30 cellular contexts compared by ENCODE assay signal in the genomic region with DNA sequence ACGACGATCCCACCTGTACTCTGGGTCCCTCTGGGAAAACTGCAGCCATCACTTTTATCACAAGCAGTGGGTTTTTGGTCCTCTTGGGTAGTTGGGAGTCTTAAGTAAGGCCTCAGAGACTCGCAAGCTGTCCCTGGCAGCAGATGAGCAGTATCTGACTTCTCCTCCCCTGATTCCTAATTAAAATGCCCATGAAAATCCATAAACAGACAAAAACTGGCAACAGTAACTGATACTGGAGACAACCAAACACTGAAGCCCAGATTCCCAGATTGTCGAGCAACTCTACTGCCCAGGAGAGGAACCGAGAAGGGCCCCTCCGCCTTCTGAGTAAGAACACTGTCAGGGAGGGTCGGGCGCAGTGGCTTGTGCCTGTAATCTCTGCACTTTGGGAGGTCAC.
"Had no signal": no experiment of that assay in that cellular context is flagged by ENCODE, and none has a peak within 500 bp of the region (broad histone marks: within the 10 kb centered on the region; RNA-seq: fewer than 3 reads in every experiment).

No MANE protein-coding gene starts in this region.

- H3K36me3 Mint-ChIP-seq: activated CD8-positive, alpha-beta memory T cell treated with anti-CD3 and anti-CD28 coated beads, Interleukin-2, amount 10 ng/mL, durations not matched to agents 7 days and 5 days; activated naive CD4-positive, alpha-beta T cell treated with anti-CD3 and anti-CD28 coated beads, Interleukin-2, amount 10 ng/mL, durations not matched to agents 7 days and 5 days; activated naive CD4-positive, alpha-beta T cell treated with anti-CD3 and anti-CD28 coated beads, Interleukin-2, amount 50 U/mL, for 24 hours; activated naive CD8-positive, alpha-beta T cell; activated naive CD8-positive, alpha-beta T cell treated with anti-CD3 and anti-CD28 coated beads, Interleukin-2, amount 10 ng/mL, durations not matched to agents 7 days and 5 days; brain had no signal

- H3K4me1 Mint-ChIP-seq: activated B cell treated with CpG ODN at 0.5 μM for 24 hours; activated CD4-positive, alpha-beta memory T cell treated with anti-CD3 and anti-CD28 coated beads, Interleukin-2, amount 10 ng/mL, durations not matched to agents 7 days and 5 days; activated CD4-positive, alpha-beta T cell treated with anti-CD3 and anti-CD28 coated beads, Interleukin-2, amount 10 ng/mL, durations not matched to agents 24 days and 14 days; activated CD8-positive, alpha-beta memory T cell treated with anti-CD3 and anti-CD28 coated beads, Interleukin-2, amount 10 ng/mL, durations not matched to agents 7 days and 5 days; activated naive CD4-positive, alpha-beta T cell treated with anti-CD3 and anti-CD28 coated beads, Interleukin-2, amount 10 ng/mL, durations not matched to agents 7 days and 5 days; activated naive CD4-positive, alpha-beta T cell treated with anti-CD3 and anti-CD28 coated beads, Interleukin-2, amount 50 U/mL, for 24 hours; activated naive CD8-positive, alpha-beta T cell treated with anti-CD3 and anti-CD28 coated beads, Interleukin-2, amount 10 ng/mL, durations not matched to agents 7 days and 5 days; activated naive CD8-positive, alpha-beta T cell treated with anti-CD3 and anti-CD28 coated beads, Interleukin-2, amount 50 U/mL, for 24 hours; central memory CD8-positive, alpha-beta T cell had no signal

- H3K4me3 Mint-ChIP-seq: activated B cell treated with CpG ODN at 0.5 μM for 24 hours; activated CD4-positive, alpha-beta memory T cell treated with anti-CD3 and anti-CD28 coated beads, Interleukin-2, amount 10 ng/mL, durations not matched to agents 7 days and 5 days; activated CD4-positive, alpha-beta T cell treated with anti-CD3 and anti-CD28 coated beads, Interleukin-2, amount 10 ng/mL, durations not matched to agents 24 days and 14 days; activated CD8-positive, alpha-beta memory T cell treated with anti-CD3 and anti-CD28 coated beads, Interleukin-2, amount 10 ng/mL, durations not matched to agents 7 days and 5 days; activated CD8-positive, alpha-beta T cell treated with anti-CD3 and anti-CD28 coated beads, Interleukin-2, amount 10 ng/mL, durations not matched to agents 7 days and 5 days; activated naive CD4-positive, alpha-beta T cell treated with anti-CD3 and anti-CD28 coated beads, Interleukin-2, amount 10 ng/mL, durations not matched to agents 7 days and 5 days; activated naive CD4-positive, alpha-beta T cell treated with anti-CD3 and anti-CD28 coated beads, Interleukin-2, amount 50 U/mL, for 24 hours; activated naive CD8-positive, alpha-beta T cell; activated naive CD8-positive, alpha-beta T cell treated with anti-CD3 and anti-CD28 coated beads, Interleukin-2, amount 10 ng/mL, durations not matched to agents 7 days and 5 days; activated naive CD8-positive, alpha-beta T cell treated with anti-CD3 and anti-CD28 coated beads, Interleukin-2, amount 50 U/mL, for 24 hours; activated T-cell treated with anti-CD3 and anti-CD28 coated beads, Interleukin-2, amount 50 U/mL, for 24 hours; brain; central memory CD8-positive, alpha-beta T cell; T-helper 1 cell treated with Interleukin-12 subunit alpha and Interleukin-12 subunit beta and Interleukin-4 antibody, amounts not matched to agents 30 μg/mL and 1 μg/mL, for 36 hours; T-helper 2 cell treated with Interferon-gamma antibody and Interleukin-4, amounts not matched to agents 5 μg/mL and 100 μg/mL, for 36 hours had no signal

- H3K27ac Mint-ChIP-seq: activated B cell treated with CpG ODN at 0.5 μM for 24 hours; activated CD4-positive, alpha-beta memory T cell treated with anti-CD3 and anti-CD28 coated beads, Interleukin-2, amount 10 ng/mL, durations not matched to agents 7 days and 5 days; activated CD4-positive, alpha-beta T cell treated with anti-CD3 and anti-CD28 coated beads, Interleukin-2, amount 10 ng/mL, durations not matched to agents 24 days and 14 days; activated CD8-positive, alpha-beta memory T cell treated with anti-CD3 and anti-CD28 coated beads, Interleukin-2, amount 10 ng/mL, durations not matched to agents 7 days and 5 days; activated CD8-positive, alpha-beta T cell treated with anti-CD3 and anti-CD28 coated beads, Interleukin-2, amount 10 ng/mL, durations not matched to agents 7 days and 5 days; activated naive CD4-positive, alpha-beta T cell treated with anti-CD3 and anti-CD28 coated beads, Interleukin-2, amount 10 ng/mL, durations not matched to agents 7 days and 5 days; activated naive CD4-positive, alpha-beta T cell treated with anti-CD3 and anti-CD28 coated beads, Interleukin-2, amount 50 U/mL, for 24 hours; activated naive CD8-positive, alpha-beta T cell; activated naive CD8-positive, alpha-beta T cell treated with anti-CD3 and anti-CD28 coated beads, Interleukin-2, amount 10 ng/mL, durations not matched to agents 7 days and 5 days; activated naive CD8-positive, alpha-beta T cell treated with anti-CD3 and anti-CD28 coated beads, Interleukin-2, amount 50 U/mL, for 24 hours; activated T-cell treated with anti-CD3 and anti-CD28 coated beads, Interleukin-2, amount 50 U/mL, for 24 hours; activated T-helper 2 cell treated with anti-CD3 and anti-CD28 coated beads, Interferon-gamma antibody, Interleukin-2, Interleukin-4, amounts not matched to agents 10 μg/mL and 5 μg/mL and 100 μg/mL, durations not matched to agents 14 hours and 24 hours and 36 hours; T-helper 1 cell treated with Interleukin-12 subunit alpha and Interleukin-12 subunit beta and Interleukin-4 antibody, amounts not matched to agents 30 μg/mL and 1 μg/mL, for 36 hours; T-helper 2 cell treated with Interferon-gamma antibody and Interleukin-4, amounts not matched to agents 5 μg/mL and 100 μg/mL, for 36 hours had no signal

- H3K27me3 Mint-ChIP-seq: activated B cell treated with CpG ODN at 0.5 μM for 24 hours; activated CD4-positive, alpha-beta memory T cell treated with anti-CD3 and anti-CD28 coated beads, Interleukin-2, amount 10 ng/mL, durations not matched to agents 7 days and 5 days; activated CD4-positive, alpha-beta T cell treated with anti-CD3 and anti-CD28 coated beads, Interleukin-2, amount 10 ng/mL, durations not matched to agents 24 days and 14 days; activated CD8-positive, alpha-beta memory T cell treated with anti-CD3 and anti-CD28 coated beads, Interleukin-2, amount 10 ng/mL, durations not matched to agents 7 days and 5 days; activated naive CD4-positive, alpha-beta T cell treated with anti-CD3 and anti-CD28 coated beads, Interleukin-2, amount 10 ng/mL, durations not matched to agents 7 days and 5 days; activated naive CD4-positive, alpha-beta T cell treated with anti-CD3 and anti-CD28 coated beads, Interleukin-2, amount 50 U/mL, for 24 hours; activated naive CD8-positive, alpha-beta T cell; activated naive CD8-positive, alpha-beta T cell treated with anti-CD3 and anti-CD28 coated beads, Interleukin-2, amount 10 ng/mL, durations not matched to agents 7 days and 5 days; activated naive CD8-positive, alpha-beta T cell treated with anti-CD3 and anti-CD28 coated beads, Interleukin-2, amount 50 U/mL, for 24 hours; activated T-cell treated with anti-CD3 and anti-CD28 coated beads, Interleukin-2, amount 50 U/mL, for 24 hours; brain; central memory CD8-positive, alpha-beta T cell had no signal

- DNase-seq: activated B cell treated with CpG ODN at 0.5 μM for 24 hours; activated CD4-positive, alpha-beta memory T cell treated with anti-CD3 and anti-CD28 coated beads, Interleukin-2, amount 10 ng/mL, durations not matched to agents 7 days and 5 days; activated CD4-positive, alpha-beta T cell treated with anti-CD3 and anti-CD28 coated beads for 4 hours; activated CD4-positive, alpha-beta T cell treated with anti-CD3 and anti-CD28 coated beads, Interleukin-2, amount 10 ng/mL, durations not matched to agents 24 days and 14 days; activated CD4-positive, alpha-beta T cell treated with anti-CD3 and anti-CD28 coated beads, Interleukin-2, amount 50 U/mL, for 1 hour; activated CD4-positive, alpha-beta T cell treated with anti-CD3 and anti-CD28 coated beads, Interleukin-2, amount 50 U/mL, for 4 hours; activated CD4-positive, CD25-positive, alpha-beta regulatory T cell treated with anti-CD3 and anti-CD28 coated beads, Interleukin-2, amount 50 U/mL, for 72 hours; activated CD8-positive, alpha-beta memory T cell treated with anti-CD3 and anti-CD28 coated beads for 24 hours; activated CD8-positive, alpha-beta memory T cell treated with anti-CD3 and anti-CD28 coated beads, Interleukin-2, amount 10 ng/mL, durations not matched to agents 7 days and 5 days; activated CD8-positive, alpha-beta memory T cell treated with anti-CD3 and anti-CD28 coated beads, Interleukin-2, amount 50 U/mL, for 48 hours; activated CD8-positive, alpha-beta T cell treated with anti-CD3 and anti-CD28 coated beads, Interleukin-2, amount 10 ng/mL, durations not matched to agents 7 days and 5 days; activated effector memory CD4-positive, alpha-beta T cell treated with Interleukin-2 at 50 U/mL for 16 hours; activated gamma-delta T cell; activated naive CD4-positive, alpha-beta T cell treated with anti-CD3 and anti-CD28 coated beads, Interleukin-2, amount 10 ng/mL, durations not matched to agents 7 days and 5 days; activated naive CD4-positive, alpha-beta T cell treated with Interleukin-2 at 50 U/mL for 16 hours; activated naive CD8-positive, alpha-beta T cell treated with anti-CD3 and anti-CD28 coated beads, Interleukin-2, amount 10 ng/mL, durations not matched to agents 7 days and 5 days; activated naive CD8-positive, alpha-beta T cell treated with anti-CD3 and anti-CD28 coated beads, Interleukin-2, amount 50 U/mL, for 24 hours; activated T-cell treated with anti-CD3 and anti-CD28 coated beads, Interleukin-2, amount 50 U/mL, for 24 hours; activated T-cell treated with anti-CD3 and anti-CD28 coated beads, Interleukin-2, amount 50 U/mL, for 48 hours; SW 1271; T-helper 1 cell; T-helper 2 cell; T-helper 9 cell had no signal

- H3K9me3 Mint-ChIP-seq: activated naive CD8-positive, alpha-beta T cell treated with anti-CD3 and anti-CD28 coated beads, Interleukin-2, amount 50 U/mL, for 24 hours had no signal
